ENCODE assay signal across 8 cellular contexts in genomic region chr2:190879474-190880373, GRCh38. TPM values are rescaled to one million over a fixed set of nuclear protein-coding genes. Genes with fewer than 3 reads are reported as not detected.
DNase-seq lines count a peak whose midpoint lies in the region; TF ChIP-seq lines count a peak whose summit lies in the region.

No MANE protein-coding gene starts in this region.

- peak overlapping the region; percentile 94 for H3K4me3 ChIP-seq in fibroblast of pulmonary artery (replicated peaks; ENCODE audit: low read depth, low read length)
- H3K4me3 ChIP-seq in rectal smooth muscle tissue (ENCODE audit: low read length): peak overlapping the region; percentile 95

- peak overlapping the region; percentile 81 for H3K27ac ChIP-seq in C4-2B
- peak overlapping the region; percentile 97 for H3K27ac ChIP-seq in rectal smooth muscle tissue (ENCODE audit: low read depth, low read length)

- no peaks in the 10 kb centered on the region for H3K36me3 ChIP-seq in rectal smooth muscle tissue (ENCODE audit: control insufficient read depth, insufficient read depth, low read length)

- peak overlapping the region; percentile 86 for H3K9ac ChIP-seq in rectal smooth muscle tissue (ENCODE audit: low read length)

- TF ChIP-seq CTCF in C4-2B (conservative IDR thresholded peaks at IDR 0.05) (no peak), fibroblast of pulmonary artery (IDR thresholded peaks at IDR 0.05; ENCODE audit: low read length, missing control alignments) (no peak)

- no peaks in the 10 kb centered on the region for H3K27me3 ChIP-seq in rectal smooth muscle tissue (ENCODE audit: control insufficient read depth, insufficient read depth, low read length)

- DNase-seq in HT-29 (ENCODE audit: low spot score): peak; percentile 15
- peak; percentile 32 for DNase-seq in activated T-cell treated with anti-CD3 and anti-CD28 coated beads, Interleukin-2, amount 50 U/mL, for 1 hour
- peak; percentile 58 for DNase-seq in fibroblast of pulmonary artery (ENCODE audit: low read depth)
- DNase-seq in midbrain (lab: John Stamatoyannopoulos, UW): no peak
- no peak for DNase-seq in GDM1 (lab: John Stamatoyannopoulos, UW)
- DNase-seq in AG08395 (ENCODE audit: low spot score): no peak

- H3K4me1 ChIP-seq in rectal smooth muscle tissue (ENCODE audit: control insufficient read depth, insufficient read depth, low read length): peaks cover 8% of the 10 kb centered on the region

RNA-seq across cellular contexts. Expression of gene GLS, which starts 0.9 kb away (rescaled TPM):
- total RNA-seq in HT-29 (2014; rRNA removed; shearing (Covaris generic)): 25.2 and 27.7 TPM in 2 replicates

Comparison
In these comparisons a context has a peak if more than half of its experiments do, and no peak if none do; other contexts are left out.
1. DNase-seq: peak in HT-29 (single experiment), activated T-cell treated with anti-CD3 and anti-CD28 coated beads, Interleukin-2, amount 50 U/mL, for 1 hour (single experiment) and fibroblast of pulmonary artery (single experiment); none in midbrain (single experiment), GDM1 (single experiment) and AG08395 (single experiment).